In the genomic region with DNA sequence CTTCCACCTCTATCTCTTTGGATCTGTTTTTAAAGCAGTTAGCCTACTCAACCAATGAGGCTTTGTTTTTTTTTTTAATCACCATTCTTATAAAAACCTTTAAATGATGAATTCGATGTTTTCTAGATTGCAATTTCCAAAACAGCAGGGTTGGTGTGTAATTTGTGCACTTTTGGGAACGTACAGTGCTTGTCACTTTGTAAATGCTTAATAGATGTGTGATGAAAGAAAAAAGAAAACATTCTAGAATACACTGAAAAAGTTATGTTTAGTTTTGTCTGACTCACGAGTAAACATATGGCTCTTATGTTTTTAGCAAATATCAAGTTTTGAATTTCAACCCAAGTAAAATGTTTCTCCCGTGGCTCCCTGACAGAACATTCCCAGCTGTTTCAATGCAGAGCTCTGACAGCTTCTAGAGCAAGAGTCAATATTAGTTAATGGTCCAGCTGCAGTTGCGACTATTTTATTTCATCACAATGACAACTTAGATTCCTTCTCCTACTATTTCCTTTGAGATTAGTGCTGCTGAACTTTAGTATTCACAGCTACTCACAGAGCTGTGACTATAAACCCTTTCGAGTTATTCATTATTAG, we compare ENCODE assay signal across 20 cellular contexts.
A peak's percentile ranks its signal among the peaks of the same experiment; 100 is the strongest.
DNase-seq lines count a peak whose midpoint lies in the region; ATAC-seq and TF ChIP-seq lines count a peak whose summit lies in the region.
"Had no signal": no experiment of that assay in that cellular context is flagged by ENCODE, and none has a peak within 500 bp of the region (broad histone marks: within the 10 kb centered on the region; RNA-seq: fewer than 3 reads in every experiment).

No MANE protein-coding gene starts in this region.

- H3K4me1 ChIP-seq in subcutaneous abdominal adipose tissue (ENCODE audit: control insufficient read depth in 5 of 5, insufficient read depth in 5 of 5, low read length in 5 of 5): peaks cover 0 to 19% (median 5%) of the 10 kb centered on the region in 5 donors
- no peaks in the 10 kb centered on the region for H3K4me1 ChIP-seq in testis
- H3K4me1 ChIP-seq: spleen, upper lobe of right lung had no signal

- 31 to 53% methylated on average over 6 of the region's 6 CpGs for WGBS in testis, 2 donors

- CTCF ChIA-PET in RWPE1 (lab: Yijun Ruan, JAX): interaction anchor here (0.7 kb wide), 1 partner anchor 193 kb away, joined by 3 read pairs; no protein-coding TSS in a partner anchor

- ATAC-seq in Right ventricle myocardium inferior: peak; percentile 80
- ATAC-seq: stimulated activated naive B cell treated with anti-CD40 and anti-IgM and Interleukin-4, amounts not matched to agents 10 μg/mL and 1 μg/mL and 100 μg/mL, for 72 hours; upper lobe of right lung had no signal

- POLR2A ChIA-PET in RWPE1 (lab: Yijun Ruan, JAX; ENCODE audit: low non-redundant PET): no interaction called here

- no peak overlapping the region for H3K9ac ChIP-seq in subcutaneous abdominal adipose tissue (ENCODE audit: low read length in 5 of 5)

- no peak for TF ChIP-seq POLR2A in testis (IDR thresholded peaks at IDR 0.05)

- intact Hi-C loops in Right ventricle myocardium inferior (cut with DNase I): no loop called here
- intact Hi-C loops in cardiac septum (cut with DNase I): no loop called here
- intact Hi-C loops in testis (cut with DNase I; ENCODE audit: low total_unique reads): no loop called here

- H3K27me3 ChIP-seq in subcutaneous abdominal adipose tissue (ENCODE audit: control insufficient read depth in 5 of 5, insufficient read depth in 4 of 5, low read length in 5 of 5): no peaks in the 10 kb centered on the region
- no peaks in the 10 kb centered on the region for H3K27me3 ChIP-seq in testis
- H3K27me3 ChIP-seq: spleen, upper lobe of right lung had no signal

- peaks cover 0 to 2% (median 0%) of the 10 kb centered on the region in 5 donors for H3K9me3 ChIP-seq in subcutaneous abdominal adipose tissue (ENCODE audit: control insufficient read depth in 5 of 5, low read length in 5 of 5)
- H3K9me3 ChIP-seq in testis: no peaks in the 10 kb centered on the region
- H3K9me3 ChIP-seq: upper lobe of right lung had no signal

- H3K27ac ChIP-seq in subcutaneous abdominal adipose tissue (ENCODE audit: low read depth, low read length): peak overlapping the region; percentile 8
- H3K27ac ChIP-seq in testis: no peak overlapping the region
- no peak overlapping the region for H3K27ac ChIP-seq in RWPE1
- H3K27ac ChIP-seq: spleen, upper lobe of right lung had no signal

- H3K4me3 ChIP-seq in cardiac fibroblast (replicated peaks in 1 of 2; ENCODE audit: low read depth in 2 of 2, low read length in 2 of 2) (no peak overlapping the region), subcutaneous abdominal adipose tissue (ENCODE audit: low read depth in 1 of 5, low read length in 5 of 5) (peak overlapping the region in 2 of 5 donors; percentile 34 to 41), testis (no peak overlapping the region)
- H3K4me3 ChIP-seq: spleen, upper lobe of right lung had no signal

- H3K36me3 ChIP-seq in subcutaneous abdominal adipose tissue (ENCODE audit: control insufficient read depth in 5 of 5, insufficient read depth in 5 of 5, low read length in 5 of 5) (no peaks in the 10 kb centered on the region), testis (ENCODE audit: low read depth, missing control alignments) (no peaks in the 10 kb centered on the region)
- H3K36me3 ChIP-seq: spleen, upper lobe of right lung had no signal

- no peak for TF ChIP-seq CTCF in cardiac fibroblast (IDR thresholded peaks at IDR 0.05; ENCODE audit: low read depth, low read length)
- TF ChIP-seq CTCF in testis (IDR thresholded peaks at IDR 0.05): no peak
- TF ChIP-seq CTCF in RWPE1 (conservative IDR thresholded peaks at IDR 0.05; ENCODE audit: low read depth): no peak

- no peak for DNase-seq in Right ventricle myocardium inferior (ENCODE audit: missing footprints)
- no peak for DNase-seq in cardiac septum (ENCODE audit: low spot score)
- DNase-seq in cardiac fibroblast (ENCODE audit: low read depth in 2 of 2): peak; percentile 60 to 64
- peak; percentile 63 for DNase-seq in left kidney (ENCODE audit: low read depth, low spot score)
- DNase-seq in testis: no peak
- no peak for DNase-seq in RWPE1 (ENCODE audit: low spot score)
- no peak for DNase-seq in SHP77 treated with DMSO at 0.1 percent for 48 hours (lab: John Stamatoyannopoulos, UW)
- DNase-seq: activated CD4-positive, alpha-beta memory T cell treated with anti-CD3 and anti-CD28 coated beads for 36 hours; activated naive CD8-positive, alpha-beta T cell treated with anti-CD3 and anti-CD28 coated beads for 36 hours; activated T-cell treated with anti-CD3 and anti-CD28 coated beads, Interleukin-2, amount 50 U/mL, for 48 hours; CD4-positive, alpha-beta memory T cell; cerebellar nuclear complex; head of caudate nucleus; NCI-H1092; NCI-H748 treated with DMSO at 0.1 percent for 48 hours; nucleus accumbens; spleen; stimulated activated naive B cell treated with anti-CD40 and anti-IgM and Interleukin-4, amounts not matched to agents 10 μg/mL and 1 μg/mL and 100 μg/mL, for 72 hours; upper lobe of right lung had no signal

Comparison
In these comparisons a context has a peak if more than half of its experiments do, and no peak if none do; other contexts are left out.
1. DNase-seq: peak in cardiac fibroblast (2 of 2) and left kidney (single experiment); none in Right ventricle myocardium inferior (single experiment), cardiac septum (single experiment), testis (single experiment), RWPE1 (single experiment) and SHP77 treated with DMSO at 0.1 percent for 48 hours (single experiment).